ENCODE assay signal across 8 cellular contexts in the genomic region with DNA sequence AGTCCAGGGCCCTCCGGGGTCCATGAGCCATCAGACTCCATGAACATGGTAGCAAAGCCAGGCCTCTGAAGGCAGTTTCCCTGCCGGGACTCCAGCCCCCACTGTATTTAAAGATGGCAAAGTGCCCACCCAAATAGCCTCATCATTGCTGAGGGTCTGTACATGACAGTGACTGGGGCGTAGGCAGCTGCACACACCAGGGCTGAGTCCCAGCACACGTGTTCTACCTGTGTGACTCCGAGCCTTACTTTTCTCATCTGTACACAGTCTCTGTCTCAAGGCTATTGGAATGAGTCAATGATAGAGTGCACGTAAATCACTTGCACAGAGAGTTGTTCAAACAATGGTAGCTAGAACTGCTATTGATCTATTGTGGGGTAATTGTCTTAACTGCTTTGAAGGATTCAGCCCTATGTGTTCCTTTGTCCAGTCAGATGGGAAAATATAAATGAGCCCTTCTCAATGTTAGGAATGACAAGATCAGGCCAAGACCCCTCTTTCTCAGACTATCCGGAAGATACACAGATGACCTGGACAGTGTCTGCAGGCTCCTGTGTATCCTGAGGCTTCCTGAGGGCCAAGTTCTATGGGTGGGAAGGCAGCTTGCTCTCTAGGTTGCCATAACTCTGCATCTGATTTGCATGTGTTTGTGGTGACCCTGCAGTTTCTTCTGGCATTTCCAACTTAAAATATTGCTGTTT. TPM values are rescaled to one million over a fixed set of nuclear protein-coding genes. Genes with fewer than 3 reads are reported as not detected.
A peak's percentile ranks its signal among the peaks of the same experiment; 100 is the strongest.
DNase-seq lines count a peak whose midpoint lies in the region; ATAC-seq and TF ChIP-seq lines count a peak whose summit lies in the region.

No MANE protein-coding gene starts in this region.

- H3K36me3 ChIP-seq in BLaER1 treated with 17β-estradiol and CSF1 and Interleukin-3, amounts not matched to agents 10 nM and 100 nM = peaks cover 5 to 16% (median 13%) of the 10 kb centered on the region in 11 experiments; a peak in 17 of 22 replicates
- H3K36me3 ChIP-seq in GM23338 (ENCODE audit: insufficient read depth) (no peaks in the 10 kb centered on the region), WERI-Rb-1 (no peaks in the 10 kb centered on the region; the same call in 1 of the 2 replicates), aorta (ENCODE audit: control insufficient read depth in 1 of 2, insufficient read depth in 2 of 2, low read length in 1 of 2) (no peaks in the 10 kb centered on the region)

- peaks cover 24% of the 10 kb centered on the region for H3K27me3 Mint-ChIP-seq in GM23338 (ENCODE audit: insufficient read depth, low read depth, poor library complexity)

- H2AFZ ChIP-seq in GM23338 = peak overlapping the region; percentile 32; the same call in 1 of the 2 replicates

- no peaks in the 10 kb centered on the region for H3K27me3 ChIP-seq in BLaER1 treated with 17β-estradiol and CSF1 and Interleukin-3, amounts not matched to agents 10 nM and 100 nM
- peaks cover 31% of the 10 kb centered on the region for H3K27me3 ChIP-seq in GM23338 (ENCODE audit: insufficient read depth)
- no peaks in the 10 kb centered on the region for H3K27me3 ChIP-seq in WERI-Rb-1 (ENCODE audit: insufficient read depth, low read depth, severe bottlenecking)
- no peaks in the 10 kb centered on the region for H3K27me3 ChIP-seq in aorta (ENCODE audit: control insufficient read depth in 1 of 2, insufficient read depth in 2 of 2, low read length in 1 of 2)

- peak overlapping the region; percentile 75 for H3K4me3 Mint-ChIP-seq in GM23338

- H3K9me2 ChIP-seq in GM23338 (ENCODE audit: insufficient read depth) = no peaks in the 10 kb centered on the region

- no peak for TF ChIP-seq CTCF in GM23338 (conservative IDR thresholded peaks at IDR 0.05; ENCODE audit: low read depth in 2 of 2)
- TF ChIP-seq CTCF in WERI-Rb-1 (IDR thresholded peaks at IDR 0.05; ENCODE audit: low read depth, low read length) = no peak

- H3K4me2 ChIP-seq in BLaER1 treated with 17β-estradiol and CSF1 and Interleukin-3, amounts not matched to agents 10 nM and 100 nM = peak overlapping the region; percentile 92 to 100 (median 99)
- H3K4me2 ChIP-seq in GM23338 = peak overlapping the region; percentile 88

- H3K9ac ChIP-seq in BLaER1 treated with 17β-estradiol and CSF1 and Interleukin-3, amounts not matched to agents 10 nM and 100 nM = peak overlapping the region; percentile 13 to 97 (median 94); a peak in 18 of 22 replicates

- no peaks in the 10 kb centered on the region for H3K36me3 Mint-ChIP-seq in GM23338 (ENCODE audit: low read depth)

- no peaks in the 10 kb centered on the region for H3K9me3 Mint-ChIP-seq in GM23338

- DNase-seq in GM23338 (ENCODE audit: low spot score) = no peak
- no peak for DNase-seq in WERI-Rb-1
- no peak for DNase-seq in left lobe of liver (ENCODE audit: low spot score)
- DNase-seq in aorta = no peak
- DNase-seq in SHP77 (lab: John Stamatoyannopoulos, UW) = no peak
- no peak for DNase-seq in NCI-H2196 treated with DMSO at 0.1 percent for 48 hours (lab: John Stamatoyannopoulos, UW; ENCODE audit: unreplicated experiment)

- H3K4me1 ChIP-seq in BLaER1 treated with 17β-estradiol and CSF1 and Interleukin-3, amounts not matched to agents 10 nM and 100 nM = peaks cover 57 to 80% (median 72%) of the 10 kb centered on the region in 10 experiments
- H3K4me1 ChIP-seq in GM23338 (ENCODE audit: insufficient read depth) (peaks cover 13% of the 10 kb centered on the region), aorta (ENCODE audit: control insufficient read depth in 1 of 2, insufficient read depth in 2 of 2, low read length in 2 of 2) (no peaks in the 10 kb centered on the region)

- H3K79me2 ChIP-seq in GM23338 (replicated peaks; ENCODE audit: insufficient read depth) = no peaks in the 10 kb centered on the region

- H3K27ac Mint-ChIP-seq in GM23338 = no peak overlapping the region

- H4K20me1 ChIP-seq in BLaER1 treated with 17β-estradiol and CSF1 and Interleukin-3, amounts not matched to agents 10 nM and 100 nM = peaks cover 0 to 12% (median 0%) of the 10 kb centered on the region in 11 experiments; a peak in 2 of 22 replicates
- no peaks in the 10 kb centered on the region; the same call in 1 of the 2 replicates for H4K20me1 ChIP-seq in GM23338 (replicated peaks; ENCODE audit: insufficient read depth)

- intact Hi-C loops in aorta (cut with DNase I) = no loop called here

- peak overlapping the region in 8 of 10 experiments; percentile 83 to 95 (median 92); a peak in 9 of 20 replicates for H3K4me3 ChIP-seq in BLaER1 treated with 17β-estradiol and CSF1 and Interleukin-3, amounts not matched to agents 10 nM and 100 nM
- H3K4me3 ChIP-seq in GM23338 = peak overlapping the region; percentile 70
- peak overlapping the region; percentile 56; the same call in 1 of the 2 replicates for H3K4me3 ChIP-seq in WERI-Rb-1 (ENCODE audit: low read depth, low read length)
- H3K4me3 ChIP-seq in aorta (ENCODE audit: low read length in 2 of 2) = no peak overlapping the region

- ATAC-seq in GM23338 = no peak
- ATAC-seq in left lobe of liver = peak; percentile 11
- ATAC-seq in GM21360 (IDR thresholded peaks at IDR 0.05; ENCODE audit: unreplicated experiment) = no peak
- no peak for ATAC-seq in aorta (ENCODE audit: low FRiP score)

- H3K9me3 ChIP-seq in BLaER1 treated with 17β-estradiol and CSF1 and Interleukin-3, amounts not matched to agents 10 nM and 100 nM (replicated peaks in 1 of 11) = no peaks in the 10 kb centered on the region
- H3K9me3 ChIP-seq in WERI-Rb-1 (ENCODE audit: severe bottlenecking) (no peaks in the 10 kb centered on the region), aorta (ENCODE audit: control insufficient read depth, low read length) (no peaks in the 10 kb centered on the region)

- 0 out of 2 replicates have a peak, but pooled peaks cover 2% of the 10 kb centered on the region for H3F3A ChIP-seq in GM23338 (replicated peaks; ENCODE audit: low read depth)

- peaks cover 34% of the 10 kb centered on the region for H3K4me1 Mint-ChIP-seq in GM23338

- H3K27ac ChIP-seq in BLaER1 treated with 17β-estradiol and CSF1 and Interleukin-3, amounts not matched to agents 10 nM and 100 nM = peak overlapping the region in 10 of 11 experiments; percentile 88 to 98 (median 96); a peak in 19 of 22 replicates
- H3K27ac ChIP-seq in GM23338 (ENCODE audit: low read depth) = no peak overlapping the region
- H3K27ac ChIP-seq in WERI-Rb-1 = no peak overlapping the region
- H3K27ac ChIP-seq in aorta (ENCODE audit: low read depth in 1 of 2, low read length in 2 of 2) = no peak overlapping the region

- WGBS in aorta, 2 donors = 83 to 89% methylated on average over 7 of the region's 7 CpGs

TF ChIP-seq in GM23338, 12 proteins besides CTCF, POLR2A, EP300 and RAD21 (continues in another document):
- TF ChIP-seq EZH2 (IDR thresholded peaks at IDR 0.05; ENCODE audit: low read depth, unreplicated experiment) (no peak), REST (IDR thresholded peaks at IDR 0.05; ENCODE audit: unreplicated experiment) (no peak), POLR2AphosphoS5 (IDR thresholded peaks at IDR 0.05; ENCODE audit: low read depth) (no peak), CREB1 (CRISPR knock-in tag; IDR thresholded peaks at IDR 0.05; ENCODE audit: low read depth) (no peak), STAT1 (IDR thresholded peaks at IDR 0.05; ENCODE audit: unreplicated experiment) (no peak), JUNB (IDR thresholded peaks at IDR 0.05; ENCODE audit: unreplicated experiment) (no peak), EZH2phosphoT487 (IDR thresholded peaks at IDR 0.05; ENCODE audit: unreplicated experiment) (no peak)

RNA-seq across cellular contexts. Expression of gene RASSF5, which starts 48.9 kb away (rescaled TPM):
- 3.1 and 4.4 TPM in 2 replicates for total RNA-seq in GM23338 (2014; rRNA removed; shearing (Covaris generic))
- 0.48 and 0.57 TPM in 2 replicates for polyA plus RNA-seq in GM23338 (2016; fragmentation: Nextera tagmentation; extraction: Ambion mirVana)
- total RNA-seq in left lobe of liver = 13.1 TPM
- total RNA-seq in aorta = 10 to 100 TPM; 14.8 to 18.2 TPM
- polyA plus RNA-seq in aorta = 1 to 10 TPM; 2.1 to 5.1 TPM

RNA-seq across cellular contexts. Expression of gene EIF2D, which starts 56.1 kb away (rescaled TPM):
- total RNA-seq in GM23338 (2014; rRNA removed; shearing (Covaris generic)) = 26.0 and 34.8 TPM in 2 replicates
- polyA plus RNA-seq in GM23338 (2016; fragmentation: Nextera tagmentation; extraction: Ambion mirVana) (18.7 and 25.1 TPM in 2 replicates), aorta (10 to 100 TPM; 26.2 to 48.3 TPM)
- total RNA-seq in left lobe of liver (19.2 TPM), aorta (10 to 100 TPM; 29.6 to 46.5 TPM)

Comparison
In these comparisons a context has a peak if more than half of its experiments do, and no peak if none do; other contexts are left out.
1. H3K27ac ChIP-seq: peak in BLaER1 treated with 17β-estradiol and CSF1 and Interleukin-3, amounts not matched to agents 10 nM and 100 nM (10 of 11); none in GM23338 (single experiment), WERI-Rb-1 (single experiment) and aorta (0 of 2).
2. H3K4me3 ChIP-seq: peak in BLaER1 treated with 17β-estradiol and CSF1 and Interleukin-3, amounts not matched to agents 10 nM and 100 nM (8 of 10), GM23338 (single experiment) and WERI-Rb-1 (single experiment); none in aorta (0 of 2).